18 cellular contexts compared by ENCODE assay signal in genomic region chr16:15981382-15981781, GRCh38.
"Had no signal": no experiment of that assay in that cellular context is flagged by ENCODE, and none has a peak within 500 bp of the region (broad histone marks: within the 10 kb centered on the region; RNA-seq: fewer than 3 reads in every experiment).

No MANE protein-coding gene starts in this region.

- H3K27ac ChIP-seq: colonic mucosa, skin epidermis had no signal

- H3K36me3 ChIP-seq: colonic mucosa, sigmoid colon, thyroid gland had no signal

- H3K27me3 Mint-ChIP-seq: naive thymus-derived CD4-positive, alpha-beta T cell; stimulated activated naive B cell treated with anti-CD40 and anti-IgM and Interleukin-4, amounts not matched to agents 10 μg/mL and 1 μg/mL and 100 μg/mL, for 72 hours; type B pancreatic cell had no signal

- ATAC-seq: heart right ventricle; naive thymus-derived CD4-positive, alpha-beta T cell; stimulated activated naive B cell treated with anti-CD40 and anti-IgM and Interleukin-4, amounts not matched to agents 10 μg/mL and 1 μg/mL and 100 μg/mL, for 72 hours had no signal

- H3K27ac Mint-ChIP-seq: nephron progenitor cell; stimulated activated naive B cell treated with anti-CD40 and anti-IgM and Interleukin-4, amounts not matched to agents 10 μg/mL and 1 μg/mL and 100 μg/mL, for 72 hours; type B pancreatic cell had no signal

- H3K27me3 ChIP-seq: colonic mucosa, heart right ventricle, sigmoid colon, thyroid gland had no signal

- H3K4me3 ChIP-seq: colonic mucosa, heart right ventricle, sigmoid colon, skin epidermis, thyroid gland had no signal

- FAIRE-seq: frontal cortex, islet of Langerhans, urothelium cell line had no signal

- H3K4me1 ChIP-seq: colonic mucosa had no signal

- H3K9me3 ChIP-seq: colonic mucosa, thyroid gland had no signal

- DNase-seq: colonic mucosa; dermis blood vessel endothelial cell; heart right ventricle; hypothalamus; kidney glomerular epithelial cell; mammary epithelial cell; naive thymus-derived CD4-positive, alpha-beta T cell; nephron progenitor cell; sigmoid colon; stimulated activated CD4-positive, alpha-beta T cell treated with anti-CD3 and anti-CD28 coated beads, Interleukin-2, amount 100 ng/mL, for 24 hours; stimulated activated CD4-positive, alpha-beta T cell treated with anti-CD3 and anti-CD28 coated beads, Interleukin-4, amount 100 ng/mL, for 4 hours; stimulated activated naive B cell treated with anti-CD40 and anti-IgM and Interleukin-4, amounts not matched to agents 10 μg/mL and 1 μg/mL and 100 μg/mL, for 72 hours; thyroid gland had no signal

- H3K4me3 Mint-ChIP-seq: nephron progenitor cell; stimulated activated naive B cell treated with anti-CD40 and anti-IgM and Interleukin-4, amounts not matched to agents 10 μg/mL and 1 μg/mL and 100 μg/mL, for 72 hours; type B pancreatic cell had no signal
